In the genomic region with DNA sequence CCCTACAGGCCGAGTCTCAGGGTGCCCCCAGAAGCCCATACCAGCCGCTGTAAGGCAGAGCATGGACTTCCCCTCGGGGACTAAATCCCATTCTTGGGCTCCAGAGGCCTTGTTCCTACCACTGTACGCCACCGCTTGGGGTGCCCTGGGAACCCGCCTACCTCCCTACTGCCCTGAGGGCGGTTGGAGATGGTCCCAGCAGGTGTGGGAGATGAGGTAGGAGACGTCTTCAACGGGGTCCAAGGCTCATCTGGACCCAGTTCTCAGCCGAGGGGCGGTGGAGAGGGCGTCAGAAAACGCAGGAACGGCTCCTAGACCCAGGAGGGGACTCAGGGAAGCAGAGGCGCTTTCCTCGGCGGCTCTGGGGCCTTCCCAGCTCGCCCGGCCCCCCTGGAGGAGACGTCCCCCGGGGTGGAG, we compare ENCODE assay signal across 9 cellular contexts. TPM values are rescaled to one million over a fixed set of nuclear protein-coding genes. Genes with fewer than 3 reads are reported as not detected.
A peak's percentile ranks its signal among the peaks of the same experiment; 100 is the strongest.
DNase-seq lines count a peak whose midpoint lies in the region; ATAC-seq, FAIRE-seq and TF ChIP-seq lines count a peak whose summit lies in the region.
"Had no signal": no experiment of that assay in that cellular context is flagged by ENCODE, and none has a peak within 500 bp of the region (broad histone marks: within the 10 kb centered on the region; RNA-seq: fewer than 3 reads in every experiment).

No MANE protein-coding gene starts in this region.

- peak overlapping the region; percentile 19 for H3K4me3 Mint-ChIP-seq in activated CD4-positive, alpha-beta T cell treated with anti-CD3 and anti-CD28 coated beads, Interleukin-2, amount 10 ng/mL, durations not matched to agents 7 days and 5 days
- H3K4me3 Mint-ChIP-seq in chondrocyte (ENCODE audit: unreplicated experiment) = no peak overlapping the region

- no peak for DNase-seq in activated CD4-positive, alpha-beta T cell treated with anti-CD3 and anti-CD28 coated beads, Interleukin-2, amount 10 ng/mL, durations not matched to agents 7 days and 5 days
- no peak for DNase-seq in activated CD4-positive, alpha-beta T cell treated with anti-CD3 and anti-CD28 coated beads, Interleukin-2, amount 50 U/mL, for 4 hours
- DNase-seq in chondrocyte (ENCODE audit: low spot score) (peak; percentile 83), suprapubic skin (ENCODE audit: low spot score in 2 of 2) (no peak), HTR-8/SVneo (ENCODE audit: insufficient read length, low spot score) (no peak)
- DNase-seq: ACHN had no signal

- FAIRE-seq in HTR-8/SVneo (lab: Jason Lieb, UNC) = no peak

- peaks cover 61% of the 10 kb centered on the region for H3K9me3 Mint-ChIP-seq in activated CD4-positive, alpha-beta T cell treated with anti-CD3 and anti-CD28 coated beads, Interleukin-2, amount 10 ng/mL, durations not matched to agents 7 days and 5 days
- peaks cover 53% of the 10 kb centered on the region for H3K9me3 Mint-ChIP-seq in chondrocyte (ENCODE audit: low read depth)

- H3K27ac ChIP-seq in mesodermal cell (ENCODE audit: low read depth, low read length, severe bottlenecking) (no peak overlapping the region), suprapubic skin (no peak overlapping the region)

- peaks cover 58% of the 10 kb centered on the region for H3K36me3 Mint-ChIP-seq in activated CD4-positive, alpha-beta T cell treated with anti-CD3 and anti-CD28 coated beads, Interleukin-2, amount 10 ng/mL, durations not matched to agents 7 days and 5 days (ENCODE audit: low read depth)
- peaks cover 32% of the 10 kb centered on the region for H3K36me3 Mint-ChIP-seq in chondrocyte (ENCODE audit: low read depth)

- peaks cover 3% of the 10 kb centered on the region for H3K4me1 ChIP-seq in mesodermal cell (ENCODE audit: control insufficient read depth, insufficient read depth, low read length, poor library complexity, severe bottlenecking)
- H3K4me1 ChIP-seq in suprapubic skin = peaks cover 21% of the 10 kb centered on the region

- H3K9me3 ChIP-seq in mesodermal cell (ENCODE audit: control insufficient read depth, low read length) (peaks cover 59% of the 10 kb centered on the region), suprapubic skin (peaks cover 4% of the 10 kb centered on the region)

- no peaks in the 10 kb centered on the region for H3K27me3 Mint-ChIP-seq in activated CD4-positive, alpha-beta T cell treated with anti-CD3 and anti-CD28 coated beads, Interleukin-2, amount 10 ng/mL, durations not matched to agents 7 days and 5 days
- H3K27me3 Mint-ChIP-seq in chondrocyte (ENCODE audit: low read depth) = no peaks in the 10 kb centered on the region

- 74 to 78% methylated on average over 14 to 19 of the region's 21 CpGs for WGBS in mesodermal cell (ENCODE audit: insufficient coverage in 2 of 2), 2 experiments
- WGBS in suprapubic skin = 77% methylated on average over 2 of the region's 21 CpGs

- ATAC-seq in GM21447 (IDR thresholded peaks at IDR 0.05; ENCODE audit: unreplicated experiment) (no peak), GM19023 (IDR thresholded peaks at IDR 0.05; ENCODE audit: unreplicated experiment) (no peak)

- peak overlapping the region; percentile 93 for H3K27ac Mint-ChIP-seq in activated CD4-positive, alpha-beta T cell treated with anti-CD3 and anti-CD28 coated beads, Interleukin-2, amount 10 ng/mL, durations not matched to agents 7 days and 5 days
- no peak overlapping the region for H3K27ac Mint-ChIP-seq in chondrocyte (ENCODE audit: unreplicated experiment)

- peak overlapping the region; percentile 73 for H3K4me3 ChIP-seq in mesodermal cell (ENCODE audit: extremely low read depth, insufficient read depth, low read length, poor library complexity, severe bottlenecking)
- H3K4me3 ChIP-seq in suprapubic skin = peak overlapping the region; percentile 62

- TF ChIP-seq CTCF in chondrocyte (IDR thresholded peaks at IDR 0.05) (no peak), suprapubic skin (IDR thresholded peaks at IDR 0.05) (no peak)

- POLR2A ChIA-PET in activated CD4-positive, alpha-beta T cell treated with anti-CD3 and anti-CD28 coated beads, Interleukin-2, amount 10 ng/mL, durations not matched to agents 7 days and 5 days (lab: Charles Lee) = no interaction called here

- no peak for TF ChIP-seq POLR2A in suprapubic skin (IDR thresholded peaks at IDR 0.05)

- H3K4me1 Mint-ChIP-seq in activated CD4-positive, alpha-beta T cell treated with anti-CD3 and anti-CD28 coated beads, Interleukin-2, amount 10 ng/mL, durations not matched to agents 7 days and 5 days = peaks cover 30% of the 10 kb centered on the region
- peaks cover 25% of the 10 kb centered on the region for H3K4me1 Mint-ChIP-seq in chondrocyte (ENCODE audit: low read depth)

- peaks cover 35% of the 10 kb centered on the region for H3K36me3 ChIP-seq in mesodermal cell (ENCODE audit: control insufficient read depth, insufficient read depth, low read length)
- peaks cover 11% of the 10 kb centered on the region for H3K36me3 ChIP-seq in suprapubic skin

- TF ChIP-seq EP300 in suprapubic skin (IDR thresholded peaks at IDR 0.05) = no peak

- CTCF ChIA-PET in activated CD4-positive, alpha-beta T cell treated with anti-CD3 and anti-CD28 coated beads, Interleukin-2, amount 10 ng/mL, durations not matched to agents 7 days and 5 days (lab: Charles Lee) = interaction anchor here (1.0 kb wide), 1 partner anchor 35 kb away, joined by 3 read pairs; no protein-coding TSS in a partner anchor

- H3K27me3 ChIP-seq in suprapubic skin = no peaks in the 10 kb centered on the region

RNA-seq across cellular contexts. Expression of a gene that starts 0.8 kb away (rescaled TPM):
- 1 to 10 TPM; 8.2 to 8.4 TPM for total RNA-seq in activated CD4-positive, alpha-beta T cell treated with anti-CD3 and anti-CD28 coated beads, Interleukin-2, amount 10 ng/mL, durations not matched to agents 7 days and 5 days
- 4.8 to 7.2 TPM (median 5.5 TPM) in 3 replicates for total RNA-seq in chondrocyte
- 8.7 TPM for polyA plus RNA-seq in mesodermal cell (2013, experiment 1 of 2)
- 7.8 TPM for polyA plus RNA-seq in mesodermal cell (2013, experiment 2 of 2)
- 1 to 10 TPM; 3.0 to 5.7 (median 4.1) TPM for total RNA-seq in suprapubic skin

RNA-seq across cellular contexts. Expression of a gene that starts 4.4 kb away (rescaled TPM):
- 1 to 10 TPM; 7.2 to 7.8 TPM for total RNA-seq in activated CD4-positive, alpha-beta T cell treated with anti-CD3 and anti-CD28 coated beads, Interleukin-2, amount 10 ng/mL, durations not matched to agents 7 days and 5 days
- total RNA-seq in chondrocyte = 5.4 to 7.7 TPM (median 6.0 TPM) in 3 replicates
- 4.8 TPM for polyA plus RNA-seq in mesodermal cell (2013, experiment 1 of 2)
- polyA plus RNA-seq in mesodermal cell (2013, experiment 2 of 2) = 3.9 TPM
- total RNA-seq in suprapubic skin = 1 to 10 TPM; 5.3 to 8.7 (median 6.1) TPM

RNA-seq across cellular contexts. Expression of a gene that starts 16.6 kb away (rescaled TPM):
- total RNA-seq in activated CD4-positive, alpha-beta T cell treated with anti-CD3 and anti-CD28 coated beads, Interleukin-2, amount 10 ng/mL, durations not matched to agents 7 days and 5 days = 10 to 100 TPM; 10.3 to 12.1 TPM
- total RNA-seq in chondrocyte (1.4 to 3.4 TPM (median 2.2 TPM) in 3 replicates), suprapubic skin (1 to 10 TPM; 4.7 to 9.7 (median 7.2) TPM)
- polyA plus RNA-seq in mesodermal cell (2013, experiment 1 of 2) = 5.9 TPM
- 4.6 TPM for polyA plus RNA-seq in mesodermal cell (2013, experiment 2 of 2)

RNA-seq across cellular contexts. Expression of a gene that starts 23.4 kb away (rescaled TPM):
- total RNA-seq in activated CD4-positive, alpha-beta T cell treated with anti-CD3 and anti-CD28 coated beads, Interleukin-2, amount 10 ng/mL, durations not matched to agents 7 days and 5 days = 10 to 100 TPM; 12.6 to 16.0 TPM
- total RNA-seq in chondrocyte (6.9 to 11.3 TPM (median 8.6 TPM) in 3 replicates), suprapubic skin (10 to 100 TPM in 2 of 4 donors, 1 to 10 TPM in 2; 6.6 to 21.9 (median 11.3) TPM)
- polyA plus RNA-seq in mesodermal cell (2013, experiment 1 of 2) = 9.2 TPM
- polyA plus RNA-seq in mesodermal cell (2013, experiment 2 of 2) = 9.4 TPM

RNA-seq across cellular contexts. Expression of a gene that starts 30.9 kb away (rescaled TPM):
- 10 to 100 TPM; 13.7 to 15.4 TPM for total RNA-seq in activated CD4-positive, alpha-beta T cell treated with anti-CD3 and anti-CD28 coated beads, Interleukin-2, amount 10 ng/mL, durations not matched to agents 7 days and 5 days
- total RNA-seq in chondrocyte = 16.9 to 19.8 TPM (median 19.3 TPM) in 3 replicates
- polyA plus RNA-seq in mesodermal cell (2013, experiment 1 of 2) = 19.2 TPM
- 14.5 TPM for polyA plus RNA-seq in mesodermal cell (2013, experiment 2 of 2)
- total RNA-seq in suprapubic skin = 10 to 100 TPM; 15.8 to 35.0 (median 21.5) TPM
